In the genomic region with DNA sequence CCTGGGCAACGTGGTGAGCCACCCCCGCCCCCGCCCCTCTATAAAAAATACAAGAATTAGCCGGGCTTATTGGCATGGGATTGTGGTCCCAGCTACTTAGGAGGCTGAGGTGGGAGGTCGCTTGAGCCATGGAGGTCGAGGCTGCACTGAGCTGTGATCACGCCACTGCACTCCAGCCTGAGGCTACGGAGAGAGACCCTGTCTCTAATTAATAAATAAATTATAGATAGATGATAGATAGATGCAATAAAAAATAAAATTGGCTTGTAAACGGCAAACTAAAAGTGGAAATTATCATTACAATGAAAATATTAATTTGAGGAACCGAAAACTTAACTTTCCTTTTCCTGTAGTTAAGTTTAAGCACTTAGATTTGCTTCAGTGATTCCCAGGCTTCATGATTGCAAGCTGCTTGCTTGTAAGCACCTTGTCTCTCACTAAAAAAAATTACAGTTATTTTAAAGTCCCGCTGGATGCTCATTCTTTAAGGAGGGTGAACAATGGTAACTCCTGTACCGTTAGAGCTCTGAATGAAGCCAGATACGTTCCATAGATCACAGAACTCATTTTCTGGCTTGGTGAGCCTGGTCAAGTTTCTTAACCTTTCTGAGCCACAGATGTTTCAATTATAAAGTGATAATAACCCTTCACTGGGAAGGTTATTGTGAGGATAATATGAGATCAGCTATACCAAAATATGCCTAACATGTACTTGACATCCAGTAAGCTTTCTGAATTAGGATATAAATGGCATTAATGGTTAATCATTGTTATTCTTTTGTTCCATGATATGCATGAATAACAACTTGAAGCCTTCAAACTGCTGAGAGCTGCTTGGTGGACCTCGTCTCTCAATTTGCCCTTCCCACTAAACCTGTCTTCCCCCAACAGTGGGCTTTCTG, we compare ENCODE assay signal across 8 cellular contexts. TPM values are rescaled to one million over a fixed set of nuclear protein-coding genes. Genes with fewer than 3 reads are reported as not detected.
DNase-seq lines count a peak whose midpoint lies in the region; ATAC-seq and TF ChIP-seq lines count a peak whose summit lies in the region.

No MANE protein-coding gene starts in this region.

- ATAC-seq in GM18499 (IDR thresholded peaks at IDR 0.05; ENCODE audit: insufficient read depth, unreplicated experiment) (peak; percentile 41), RWPE2 (ENCODE audit: low read depth) (no peak), gastroesophageal sphincter (no peak)

- TF ChIP-seq EP300 in gastroesophageal sphincter (IDR thresholded peaks at IDR 0.05) = no peak

- WGBS in gastroesophageal sphincter (ENCODE audit: low coverage in 1 of 2), 2 donors = 47 to 51% methylated on average over 7 to 14 of the region's 14 CpGs

- H3K9ac ChIP-seq in skeletal muscle tissue (ENCODE audit: low read depth in 1 of 3, low read length in 3 of 3) = peak overlapping the region; percentile 79 to 93 (median 84)

- TF ChIP-seq POLR2A in gastroesophageal sphincter (IDR thresholded peaks at IDR 0.05) = no peak

- TF ChIP-seq CTCF in RWPE2 (IDR thresholded peaks at IDR 0.05; ENCODE audit: poor library complexity, severe bottlenecking) = no peak
- TF ChIP-seq CTCF in gastroesophageal sphincter (IDR thresholded peaks at IDR 0.05) = no peak

- H3K27ac ChIP-seq in RWPE2 (ENCODE audit: poor library complexity, severe bottlenecking) = peak overlapping the region; percentile 43
- peak overlapping the region in 3 of 4 donors; percentile 80 to 82 (median 81) for H3K27ac ChIP-seq in gastroesophageal sphincter
- H3K27ac ChIP-seq in skeletal muscle tissue (ENCODE audit: low read depth, low read length) = peak overlapping the region; percentile 62

- H3K27me3 ChIP-seq in H7 (ENCODE audit: control insufficient read depth, insufficient read depth, low read length) (no peaks in the 10 kb centered on the region), RWPE2 (ENCODE audit: insufficient read depth, poor library complexity, severe bottlenecking) (no peaks in the 10 kb centered on the region), gastroesophageal sphincter (no peaks in the 10 kb centered on the region), skeletal muscle tissue (ENCODE audit: control insufficient read depth in 3 of 3, insufficient read depth in 3 of 3, low read length in 3 of 3) (no peaks in the 10 kb centered on the region)

- H3K4me3 ChIP-seq in H7 (ENCODE audit: insufficient read depth, low read depth, low read length) = peak overlapping the region; percentile 63
- peak overlapping the region; percentile 53 for H3K4me3 ChIP-seq in RWPE2 (ENCODE audit: severe bottlenecking)
- H3K4me3 ChIP-seq in gastroesophageal sphincter = peak overlapping the region; percentile 48 to 64
- H3K4me3 ChIP-seq in skeletal muscle tissue (ENCODE audit: low read length in 3 of 3) = peak overlapping the region; percentile 81 to 96 (median 92)

- no peak for DNase-seq in H7
- DNase-seq in RWPE2 (ENCODE audit: low spot score) = no peak
- DNase-seq in NCI-H2227 (lab: John Stamatoyannopoulos, UW; ENCODE audit: unreplicated experiment) = no peak
- DNase-seq in NCI-H510A treated with DMSO at 0.1 percent for 48 hours (lab: John Stamatoyannopoulos, UW) = no peak
- no peak for DNase-seq in NCI-H2171 (lab: John Stamatoyannopoulos, UW)

- H3K36me3 ChIP-seq in H7 (replicated peaks; ENCODE audit: control insufficient read depth, insufficient read depth, low read length) = no peaks in the 10 kb centered on the region
- no peaks in the 10 kb centered on the region for H3K36me3 ChIP-seq in RWPE2 (ENCODE audit: low read depth)
- H3K36me3 ChIP-seq in gastroesophageal sphincter = no peaks in the 10 kb centered on the region
- H3K36me3 ChIP-seq in skeletal muscle tissue (ENCODE audit: control insufficient read depth in 3 of 3, insufficient read depth in 3 of 3, low read length in 3 of 3) = no peaks in the 10 kb centered on the region

- H3K4me1 ChIP-seq in RWPE2 (ENCODE audit: insufficient read depth, poor library complexity, severe bottlenecking) (no peaks in the 10 kb centered on the region), gastroesophageal sphincter (peaks cover 0 to 20% (median 0%) of the 10 kb centered on the region in 3 donors), skeletal muscle tissue (ENCODE audit: control insufficient read depth in 3 of 3, insufficient read depth in 3 of 3, low read length in 3 of 3) (peaks cover 3 to 8% (median 7%) of the 10 kb centered on the region in 3 donors)

- H3K9me3 ChIP-seq in RWPE2 (ENCODE audit: severe bottlenecking) (no peaks in the 10 kb centered on the region), gastroesophageal sphincter (no peaks in the 10 kb centered on the region), skeletal muscle tissue (ENCODE audit: control insufficient read depth in 3 of 3, low read length in 3 of 3) (no peaks in the 10 kb centered on the region)

RNA-seq across cellular contexts. Expression of gene NARS1, which starts 9.4 kb away (rescaled TPM):
- 198 and 205 TPM in 2 replicates for total RNA-seq in H7 (2014; rRNA removed; shearing (Covaris generic))
- total RNA-seq in gastroesophageal sphincter (100 to 1,000 TPM in 3 of 4 donors, 10 to 100 TPM in 1; 97.6 to 139 (median 116) TPM), skeletal muscle tissue (73.1 TPM)

RNA-seq across cellular contexts. Expression of gene FECH, which starts 44.5 kb away (rescaled TPM):
- 30.4 and 33.0 TPM in 2 replicates for total RNA-seq in H7 (2014; rRNA removed; shearing (Covaris generic))
- total RNA-seq in gastroesophageal sphincter = 10 to 100 TPM; 16.4 to 56.4 (median 29.2) TPM
- total RNA-seq in skeletal muscle tissue = 50.6 TPM
